22 cellular contexts compared by ENCODE assay signal in genomic region chr10:116007256-116007891, GRCh38.
"Had no signal": no experiment of that assay in that cellular context is flagged by ENCODE, and none has a peak within 500 bp of the region (broad histone marks: within the 10 kb centered on the region; RNA-seq: fewer than 3 reads in every experiment).

No MANE protein-coding gene starts in this region.

- H3K4me3 ChIP-seq: breast epithelium, esophagus muscularis mucosa, upper lobe of left lung, vagina had no signal

- H3K9me3 ChIP-seq: breast epithelium, vagina had no signal

- H3K4me1 ChIP-seq: breast epithelium, esophagus muscularis mucosa, upper lobe of left lung, vagina had no signal

- ATAC-seq: left colon; naive thymus-derived CD8-positive, alpha-beta T cell had no signal

- H3K36me3 ChIP-seq: breast epithelium, esophagus muscularis mucosa, upper lobe of left lung, vagina, WERI-Rb-1 had no signal

- H3K27me3 ChIP-seq: breast epithelium, esophagus muscularis mucosa, upper lobe of left lung, vagina had no signal

- DNase-seq: activated CD4-positive, alpha-beta memory T cell treated with anti-CD3 and anti-CD28 coated beads for 36 hours; activated CD4-positive, alpha-beta T cell treated with anti-CD3 and anti-CD28 coated beads, Interleukin-2, amount 10 ng/mL, durations not matched to agents 24 days and 14 days; activated CD4-positive, CD25-positive, alpha-beta regulatory T cell treated with anti-CD3 and anti-CD28 coated beads, Interleukin-2, amount 50 U/mL, for 72 hours; activated CD8-positive, alpha-beta memory T cell treated with anti-CD3 and anti-CD28 coated beads, Interleukin-2, amount 50 U/mL, for 48 hours; activated gamma-delta T cell; activated naive CD4-positive, alpha-beta T cell treated with anti-CD3 and anti-CD28 coated beads, Interleukin-2, amount 50 U/mL, for 16 hours; activated T-cell treated with anti-CD3 and anti-CD28 coated beads, Interleukin-2, amount 50 U/mL, for 24 hours; dermis blood vessel endothelial cell; effector CD4-positive, alpha-beta T cell; islet precursor cell; left colon; midbrain; naive thymus-derived CD8-positive, alpha-beta T cell; right cardiac atrium; stimulated activated CD4-positive, alpha-beta T cell treated with anti-CD3 and anti-CD28 coated beads, Interleukin-2, amount 100 ng/mL, for 48 hours; SW 1271; T1000; upper lobe of left lung; WERI-Rb-1 had no signal

- H3K27ac ChIP-seq: breast epithelium, esophagus muscularis mucosa, upper lobe of left lung, vagina, WERI-Rb-1 had no signal
